ENCODE assay signal across 20 cellular contexts in genomic region chr11:30902929-30903328, GRCh38.
DNase-seq lines count a peak whose midpoint lies in the region; ATAC-seq and TF ChIP-seq lines count a peak whose summit lies in the region.
"Had no signal": no experiment of that assay in that cellular context is flagged by ENCODE, and none has a peak within 500 bp of the region (broad histone marks: within the 10 kb centered on the region; RNA-seq: fewer than 3 reads in every experiment).

No MANE protein-coding gene starts in this region.

- no peaks in the 10 kb centered on the region for H3K9me3 ChIP-seq in OCI-LY3 (ENCODE audit: insufficient read depth, low read length)
- H3K9me3 ChIP-seq: A549; BE2C; BLaER1 treated with 17β-estradiol and CSF1 and Interleukin-3, amounts not matched to agents 10 nM and 100 nM; HAP-1 had no signal

- no peak overlapping the region for H3K4me3 ChIP-seq in OCI-LY3 (ENCODE audit: low read length)
- H3K4me3 ChIP-seq: A549; BLaER1 treated with 17β-estradiol and CSF1 and Interleukin-3, amounts not matched to agents 10 nM and 100 nM; HAP-1 had no signal

- no peaks in the 10 kb centered on the region for H3K36me3 ChIP-seq in OCI-LY3 (replicated peaks; ENCODE audit: low read depth, low read length)
- H3K36me3 ChIP-seq: BE2C; BLaER1 treated with 17β-estradiol and CSF1 and Interleukin-3, amounts not matched to agents 10 nM and 100 nM; HAP-1 had no signal

- H3K79me2 ChIP-seq in OCI-LY3 (ENCODE audit: low read length), result no peaks in the 10 kb centered on the region

- TF ChIP-seq CTCF in OCI-LY3 (IDR thresholded peaks at IDR 0.05; ENCODE audit: low read depth, low read length), result no peak

- peak; percentile 46 for ATAC-seq in GM18519 (IDR thresholded peaks at IDR 0.05; ENCODE audit: low FRiP score, unreplicated experiment)
- ATAC-seq in HG02852 (IDR thresholded peaks at IDR 0.05; ENCODE audit: unreplicated experiment), result peak; percentile 71
- ATAC-seq: A549 had no signal

- no peak overlapping the region for H2AFZ ChIP-seq in OCI-LY3 (ENCODE audit: low read depth, low read length)

- H3K4me1 ChIP-seq in OCI-LY3 (ENCODE audit: low read length), result peaks cover 10% of the 10 kb centered on the region
- H3K4me1 ChIP-seq: A549; BE2C; BLaER1 treated with 17β-estradiol and CSF1 and Interleukin-3, amounts not matched to agents 10 nM and 100 nM; HAP-1 had no signal

- DNase-seq in mucosa of gallbladder (ENCODE audit: low spot score) (no peak), NCI-H510A (lab: John Stamatoyannopoulos, UW) (no peak), NCI-H2171 treated with DMSO at 0.1 percent for 48 hours (lab: John Stamatoyannopoulos, UW) (no peak)
- DNase-seq: 8988T; ACHN; AML-193; BE2C; CD4-positive, alpha-beta T cell; CD8-positive, alpha-beta memory T cell; DMS 273 treated with DMSO at 0.1 percent for 48 hours; DMS79; GF-D8; GOT3; HFFc6 had no signal

- H3K4me2 ChIP-seq in OCI-LY3 (ENCODE audit: low read length), result peak overlapping the region; percentile 21; the same call in 1 of the 2 replicates
- H3K4me2 ChIP-seq: A549; BLaER1 treated with 17β-estradiol and CSF1 and Interleukin-3, amounts not matched to agents 10 nM and 100 nM had no signal

- H3K9ac ChIP-seq in OCI-LY3 (ENCODE audit: low read length), result no peak overlapping the region
- H3K9ac ChIP-seq: BLaER1 treated with 17β-estradiol and CSF1 and Interleukin-3, amounts not matched to agents 10 nM and 100 nM had no signal

- H4K20me1 ChIP-seq in OCI-LY3 (ENCODE audit: insufficient read depth, low read length), result no peaks in the 10 kb centered on the region
- H4K20me1 ChIP-seq: BLaER1 treated with 17β-estradiol and CSF1 and Interleukin-3, amounts not matched to agents 10 nM and 100 nM had no signal

- peaks cover 23% of the 10 kb centered on the region for H3K27me3 ChIP-seq in OCI-LY3 (ENCODE audit: low read depth, low read length)
- H3K27me3 ChIP-seq: BE2C; BLaER1 treated with 17β-estradiol and CSF1 and Interleukin-3, amounts not matched to agents 10 nM and 100 nM had no signal

- no peak overlapping the region for H3K27ac ChIP-seq in OCI-LY3 (ENCODE audit: low read length)
- H3K27ac ChIP-seq: A549; BLaER1 treated with 17β-estradiol and CSF1 and Interleukin-3, amounts not matched to agents 10 nM and 100 nM had no signal
